Comparison of ENCODE assay signal across 16 cellular contexts in the genomic region with DNA sequence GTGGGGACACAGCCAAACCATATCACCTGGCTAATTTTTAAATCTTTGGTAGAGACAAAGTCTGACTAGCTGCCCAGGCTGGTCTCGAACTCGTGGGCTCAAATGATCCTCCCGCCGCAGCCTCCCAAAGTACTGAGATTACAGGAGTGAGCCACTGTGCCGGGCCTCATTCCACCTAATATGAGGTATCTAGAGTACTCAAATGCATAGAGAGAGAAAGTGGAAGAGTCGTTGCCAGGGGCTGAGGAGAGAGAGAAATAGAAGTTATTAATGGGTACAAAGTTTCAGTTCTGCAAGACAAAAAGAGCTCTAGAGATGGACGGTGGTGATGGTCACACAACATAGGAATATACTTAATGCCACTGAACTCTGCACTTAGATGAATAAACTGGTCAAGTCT.
DNase-seq lines count a peak whose midpoint lies in the region; ATAC-seq and TF ChIP-seq lines count a peak whose summit lies in the region.
"Had no signal": no experiment of that assay in that cellular context is flagged by ENCODE, and none has a peak within 500 bp of the region (broad histone marks: within the 10 kb centered on the region; RNA-seq: fewer than 3 reads in every experiment).

No MANE protein-coding gene starts in this region.

- intact Hi-C loops in activated CD8-positive, alpha-beta T cell treated with anti-CD3 and anti-CD28 coated beads for 36 hours (cut with micrococcal nuclease) = no loop called here
- intact Hi-C loops in tibial artery (cut with DNase I; ENCODE audit: low total_unique reads) = no loop called here

- H3K4me3 ChIP-seq in GM06990 (replicated peaks; ENCODE audit: low read depth, low read length) (no peak overlapping the region), tibial artery (no peak overlapping the region)
- H3K4me3 ChIP-seq: BLaER1, spleen, upper lobe of right lung had no signal

- H3K9me3 ChIP-seq in tibial artery = peaks cover 0 to 5% (median 0%) of the 10 kb centered on the region in 3 donors
- H3K9me3 ChIP-seq: upper lobe of right lung had no signal

- H3K27me3 Mint-ChIP-seq in T-helper 1 cell treated with Interleukin-12 subunit alpha and Interleukin-12 subunit beta and Interleukin-4 antibody, amounts not matched to agents 30 μg/mL and 1 μg/mL, for 36 hours (ENCODE audit: low read depth) = no peaks in the 10 kb centered on the region
- no peaks in the 10 kb centered on the region for H3K27me3 Mint-ChIP-seq in activated CD8-positive, alpha-beta T cell treated with anti-CD3 and anti-CD28 coated beads for 36 hours
- no peaks in the 10 kb centered on the region for H3K27me3 Mint-ChIP-seq in naive B cell

- DNase-seq in T-helper 1 cell = no peak
- peak; percentile 60 for DNase-seq in GM06990 (ENCODE audit: extremely low read depth, insufficient read length)
- DNase-seq in activated CD8-positive, alpha-beta T cell treated with anti-CD3 and anti-CD28 coated beads for 36 hours = no peak
- DNase-seq in naive B cell = no peak
- no peak for DNase-seq in NCI-H1092 (lab: John Stamatoyannopoulos, UW)
- DNase-seq in tibial artery = no peak
- DNase-seq: 8988T; foreskin keratinocyte; IMR-90; spleen; stimulated activated naive CD4-positive, alpha-beta T cell; upper lobe of right lung; WERI-Rb-1 had no signal

- H3K27ac ChIP-seq in tibial artery = no peak overlapping the region
- H3K27ac ChIP-seq: spleen, upper lobe of right lung, WERI-Rb-1 had no signal

- no peak for ATAC-seq in activated CD8-positive, alpha-beta T cell treated with anti-CD3 and anti-CD28 coated beads for 36 hours
- ATAC-seq in naive B cell (ENCODE audit: low read depth in 2 of 2) (no peak), GM18907 (IDR thresholded peaks at IDR 0.05; ENCODE audit: unreplicated experiment) (no peak)
- ATAC-seq: foreskin keratinocyte, upper lobe of right lung had no signal

- no peaks in the 10 kb centered on the region for H3K36me3 ChIP-seq in GM06990 (ENCODE audit: control insufficient read depth, insufficient read depth, low read length)
- no peaks in the 10 kb centered on the region for H3K36me3 ChIP-seq in tibial artery
- H3K36me3 ChIP-seq: BLaER1, spleen, upper lobe of right lung, WERI-Rb-1 had no signal

- H3K9me3 Mint-ChIP-seq in T-helper 1 cell treated with Interleukin-12 subunit alpha and Interleukin-12 subunit beta and Interleukin-4 antibody, amounts not matched to agents 30 μg/mL and 1 μg/mL, for 36 hours = peaks cover 14% of the 10 kb centered on the region
- H3K9me3 Mint-ChIP-seq in activated CD8-positive, alpha-beta T cell treated with anti-CD3 and anti-CD28 coated beads for 36 hours = peaks cover 20% of the 10 kb centered on the region
- H3K9me3 Mint-ChIP-seq in naive B cell = no peaks in the 10 kb centered on the region

- TF ChIP-seq CTCF in GM06990 (IDR thresholded peaks at IDR 0.05; ENCODE audit: insufficient read depth, low read length, poor library complexity, severe bottlenecking) = no peak
- no peak for TF ChIP-seq CTCF in activated CD8-positive, alpha-beta T cell treated with anti-CD3 and anti-CD28 coated beads for 36 hours (IDR thresholded peaks at IDR 0.05)
- TF ChIP-seq CTCF in tibial artery (IDR thresholded peaks at IDR 0.05) = no peak

- H3K4me1 Mint-ChIP-seq in T-helper 1 cell treated with Interleukin-12 subunit alpha and Interleukin-12 subunit beta and Interleukin-4 antibody, amounts not matched to agents 30 μg/mL and 1 μg/mL, for 36 hours (ENCODE audit: low read depth) = peaks cover 72% of the 10 kb centered on the region
- peaks cover 83% of the 10 kb centered on the region for H3K4me1 Mint-ChIP-seq in activated CD8-positive, alpha-beta T cell treated with anti-CD3 and anti-CD28 coated beads for 36 hours (ENCODE audit: low read depth)
- H3K4me1 Mint-ChIP-seq in naive B cell = peaks cover 50 to 85% (median 69%) of the 10 kb centered on the region in 3 donors

- peaks cover 30% of the 10 kb centered on the region for H3K36me3 Mint-ChIP-seq in T-helper 1 cell treated with Interleukin-12 subunit alpha and Interleukin-12 subunit beta and Interleukin-4 antibody, amounts not matched to agents 30 μg/mL and 1 μg/mL, for 36 hours (ENCODE audit: low read depth)
- H3K36me3 Mint-ChIP-seq in activated CD8-positive, alpha-beta T cell treated with anti-CD3 and anti-CD28 coated beads for 36 hours (ENCODE audit: low read depth) = peaks cover 29% of the 10 kb centered on the region
- H3K36me3 Mint-ChIP-seq in naive B cell = no peaks in the 10 kb centered on the region

- no peaks in the 10 kb centered on the region for H3K27me3 ChIP-seq in GM06990 (replicated peaks; ENCODE audit: control insufficient read depth, insufficient read depth, low read length)
- H3K27me3 ChIP-seq in tibial artery = no peaks in the 10 kb centered on the region
- H3K27me3 ChIP-seq: BLaER1, spleen, upper lobe of right lung had no signal

- peaks cover 0 to 17% (median 0%) of the 10 kb centered on the region in 4 donors for H3K4me1 ChIP-seq in tibial artery

- peak overlapping the region; percentile 77 for H3K27ac Mint-ChIP-seq in T-helper 1 cell treated with Interleukin-12 subunit alpha and Interleukin-12 subunit beta and Interleukin-4 antibody, amounts not matched to agents 30 μg/mL and 1 μg/mL, for 36 hours
- H3K27ac Mint-ChIP-seq in activated CD8-positive, alpha-beta T cell treated with anti-CD3 and anti-CD28 coated beads for 36 hours = peak overlapping the region; percentile 72
- H3K27ac Mint-ChIP-seq in naive B cell = peak overlapping the region; percentile 48 to 99 (median 87)

- H3K4me3 Mint-ChIP-seq in T-helper 1 cell treated with Interleukin-12 subunit alpha and Interleukin-12 subunit beta and Interleukin-4 antibody, amounts not matched to agents 30 μg/mL and 1 μg/mL, for 36 hours = no peak overlapping the region
- H3K4me3 Mint-ChIP-seq in activated CD8-positive, alpha-beta T cell treated with anti-CD3 and anti-CD28 coated beads for 36 hours = no peak overlapping the region
- peak overlapping the region in 5 of 8 donors; percentile 26 to 76 (median 50) for H3K4me3 Mint-ChIP-seq in naive B cell

- POLR2A ChIA-PET in activated CD8-positive, alpha-beta T cell treated with anti-CD3 and anti-CD28 coated beads for 36 hours (lab: Charles Lee) = interaction anchor here (0.5 to 1.0 kb wide), 2 partner anchors 19 to 71 kb away, joined by 3 read pairs; no protein-coding TSS in a partner anchor

- CTCF ChIA-PET in activated CD8-positive, alpha-beta T cell treated with anti-CD3 and anti-CD28 coated beads for 36 hours (lab: Charles Lee) = interaction anchor here (1.3 kb wide), 1 partner anchor 75 kb away, joined by 3 read pairs; no protein-coding TSS in a partner anchor

Comparison
In these comparisons a context has a peak if more than half of its experiments do, and no peak if none do; other contexts are left out.
1. H3K4me3 Mint-ChIP-seq: peak in naive B cell (5 of 8); none in T-helper 1 cell treated with Interleukin-12 subunit alpha and Interleukin-12 subunit beta and Interleukin-4 antibody, amounts not matched to agents 30 μg/mL and 1 μg/mL, for 36 hours (single experiment) and activated CD8-positive, alpha-beta T cell treated with anti-CD3 and anti-CD28 coated beads for 36 hours (single experiment).
2. Peak in every context shown above with its lines, with median percentiles within 50 percentile points of each other: H3K27ac Mint-ChIP-seq.